Comparison of ENCODE assay signal across 16 cellular contexts in the genomic region with DNA sequence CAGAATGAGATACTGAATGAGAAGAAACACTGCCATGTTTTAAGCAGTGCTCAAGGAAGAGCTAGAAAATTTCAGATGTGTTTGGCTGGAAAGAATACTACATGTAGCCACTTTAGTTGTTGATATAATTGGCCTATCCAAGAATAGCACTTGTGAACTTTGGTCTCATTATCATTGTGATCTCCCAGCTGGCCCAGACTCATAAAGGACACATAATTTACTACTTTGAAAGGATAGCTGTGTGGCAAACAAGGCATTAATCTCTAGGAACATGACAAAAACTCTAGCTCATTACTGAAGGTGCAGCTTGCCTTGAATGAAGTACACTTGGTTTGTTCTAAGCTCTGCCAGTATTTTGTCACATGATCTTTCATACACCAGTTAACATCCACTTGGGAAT.
DNase-seq lines count a peak whose midpoint lies in the region; ATAC-seq and TF ChIP-seq lines count a peak whose summit lies in the region.
"Had no signal": no experiment of that assay in that cellular context is flagged by ENCODE, and none has a peak within 500 bp of the region (broad histone marks: within the 10 kb centered on the region; RNA-seq: fewer than 3 reads in every experiment).

No MANE protein-coding gene starts in this region.

- H3K4me1 Mint-ChIP-seq in GM23338, result peaks cover 10% of the 10 kb centered on the region
- H3K4me1 Mint-ChIP-seq: IgD-negative memory B cell, naive B cell, T-cell had no signal

- intact Hi-C loops in sciatic nerve (cut with DNase I), result no loop called here

- no peak overlapping the region for H3K4me3 Mint-ChIP-seq in GM23338
- H3K4me3 Mint-ChIP-seq: dendritic cell treated with granulocyte-macrophage colony-stimulating factor and Interleukin-4, amounts not matched to agents 40 ng/mL and 50 ng/mL, for 4 days; IgD-negative memory B cell; naive B cell; T-cell had no signal

- no peak overlapping the region for H3K4me3 ChIP-seq in GM23338
- H3K4me3 ChIP-seq: esophagus squamous epithelium, Peyer's patch, psoas muscle had no signal

- no peak overlapping the region for H3K4me2 ChIP-seq in GM23338

- no peaks in the 10 kb centered on the region for H3K27me3 ChIP-seq in GM23338 (ENCODE audit: insufficient read depth)
- H3K27me3 ChIP-seq: esophagus squamous epithelium, Peyer's patch had no signal

- peaks cover 5% of the 10 kb centered on the region; the same call in 2 of the 3 replicates for H3K9me3 Mint-ChIP-seq in GM23338

- no peak overlapping the region for H3K27ac Mint-ChIP-seq in GM23338
- H3K27ac Mint-ChIP-seq: dendritic cell treated with granulocyte-macrophage colony-stimulating factor and Interleukin-4, amounts not matched to agents 40 ng/mL and 50 ng/mL, for 4 days; IgD-negative memory B cell; naive B cell; T-cell had no signal

- H4K20me1 ChIP-seq in GM23338 (replicated peaks; ENCODE audit: insufficient read depth), result no peaks in the 10 kb centered on the region

- no peaks in the 10 kb centered on the region for H3F3A ChIP-seq in GM23338 (replicated peaks; ENCODE audit: low read depth)

- peaks cover 5% of the 10 kb centered on the region; the same call in 1 of the 2 replicates for H3K4me1 ChIP-seq in GM23338 (ENCODE audit: insufficient read depth)
- H3K4me1 ChIP-seq: esophagus squamous epithelium had no signal

- no peaks in the 10 kb centered on the region for H3K36me3 ChIP-seq in GM23338 (ENCODE audit: insufficient read depth)
- H3K36me3 ChIP-seq: esophagus squamous epithelium, Peyer's patch had no signal

- ATAC-seq in sciatic nerve (peak; percentile 34), GM23338 (no peak), GM18502 (IDR thresholded peaks at IDR 0.05; ENCODE audit: poor library complexity, unreplicated experiment) (no peak)
- ATAC-seq: psoas muscle, T-cell had no signal

- H3K36me3 Mint-ChIP-seq in GM23338 (ENCODE audit: low read depth), result peaks cover 5% of the 10 kb centered on the region; the same call in 2 of the 3 replicates
- H3K36me3 Mint-ChIP-seq: T-cell had no signal

- no peak overlapping the region for H2AFZ ChIP-seq in GM23338

- peak; percentile 3 for DNase-seq in DMS79 treated with DMSO at 0.1 percent for 48 hours (lab: John Stamatoyannopoulos, UW)
- no peak for DNase-seq in DMS79 (lab: John Stamatoyannopoulos, UW)
- peak; percentile 61 for DNase-seq in NCI-H2029 (lab: John Stamatoyannopoulos, UW)
- DNase-seq in SK-N-DZ (ENCODE audit: low spot score), result peak; percentile 20
- DNase-seq in sciatic nerve (ENCODE audit: low spot score), result no peak
- no peak for DNase-seq in NCI-H226
- DNase-seq in GM23338 (ENCODE audit: low spot score), result no peak
- DNase-seq: activated naive CD4-positive, alpha-beta T cell treated with Interleukin-2 at 50 U/mL for 16 hours; esophagus squamous epithelium; naive B cell; psoas muscle; T-cell had no signal

- H3K27me3 Mint-ChIP-seq in GM23338 (ENCODE audit: insufficient read depth, low read depth, poor library complexity), result no peaks in the 10 kb centered on the region
- H3K27me3 Mint-ChIP-seq: dendritic cell treated with granulocyte-macrophage colony-stimulating factor and Interleukin-4, amounts not matched to agents 40 ng/mL and 50 ng/mL, for 4 days; IgD-negative memory B cell; naive B cell; T-cell had no signal

- no peaks in the 10 kb centered on the region for H3K79me2 ChIP-seq in GM23338 (replicated peaks; ENCODE audit: insufficient read depth)

- H3K9me2 ChIP-seq in GM23338 (ENCODE audit: insufficient read depth), result peaks cover 15% of the 10 kb centered on the region

- TF ChIP-seq CTCF in GM23338 (conservative IDR thresholded peaks at IDR 0.05; ENCODE audit: low read depth in 2 of 2), result no peak

- H3K27ac ChIP-seq in GM23338 (ENCODE audit: low read depth), result no peak overlapping the region
- H3K27ac ChIP-seq: esophagus squamous epithelium, Peyer's patch, psoas muscle had no signal

TF ChIP-seq in GM23338, 12 proteins besides CTCF, POLR2A, EP300 and RAD21:
- TF ChIP-seq POLR2AphosphoS5 (IDR thresholded peaks at IDR 0.05; ENCODE audit: low read depth) (no peak), ZNF331 (CRISPR knock-in tag; IDR thresholded peaks at IDR 0.05; ENCODE audit: low read depth) (no peak)
TF ChIP-seq in GM23338: peak in this region for 0.

Comparison
In these comparisons a context has a peak if more than half of its experiments do, and no peak if none do; other contexts are left out.
1. DNase-seq: peak in DMS79 treated with DMSO at 0.1 percent for 48 hours (single experiment), NCI-H2029 (single experiment) and SK-N-DZ (single experiment); none in DMS79 (single experiment), sciatic nerve (single experiment), NCI-H226 (single experiment) and GM23338 (single experiment).